Comparison of ENCODE assay signal across 8 cellular contexts in genomic region chr11:128483211-128483788, GRCh38.
DNase-seq lines count a peak whose midpoint lies in the region; ATAC-seq lines count a peak whose summit lies in the region.

No MANE protein-coding gene starts in this region.

- ATAC-seq in HG03064 (IDR thresholded peaks at IDR 0.05; ENCODE audit: low read depth, unreplicated experiment): peak; percentile 53
- ATAC-seq in activated T-cell treated with anti-CD3 and anti-CD28 coated beads, Interleukin-2, amount 50 U/mL, for 72 hours (replicated peaks in 1 of 2): peak; percentile 40 to 55

- peak; percentile 74 for DNase-seq in activated naive CD4-positive, alpha-beta T cell treated with anti-CD3 and anti-CD28 coated beads for 36 hours
- DNase-seq in activated naive CD4-positive, alpha-beta T cell (lab: John Stamatoyannopoulos, UW): no peak
- DNase-seq in activated T-cell treated with anti-CD3 and anti-CD28 coated beads, Interleukin-2, amount 50 U/mL, for 72 hours: peak in 1 of 2 donors; percentile 60
- DNase-seq in stimulated activated CD8-positive, alpha-beta memory T cell treated with anti-CD3 and anti-CD28 coated beads, Interleukin-4, amount 100 ng/mL, for 48 hours: peak; percentile 44
- DNase-seq in SW 1271 (lab: John Stamatoyannopoulos, UW): no peak
- no peak for DNase-seq in posterior cingulate gyrus
- no peak for DNase-seq in DMS53 (lab: John Stamatoyannopoulos, UW)

- peaks cover 94% of the 10 kb centered on the region for H3K4me1 Mint-ChIP-seq in activated naive CD4-positive, alpha-beta T cell treated with anti-CD3 and anti-CD28 coated beads for 36 hours (ENCODE audit: low read depth)
- H3K4me1 Mint-ChIP-seq in activated T-cell treated with anti-CD3 and anti-CD28 coated beads, Interleukin-2, amount 50 U/mL, for 72 hours (ENCODE audit: low read depth): peaks cover 100% of the 10 kb centered on the region

- peak overlapping the region; percentile 95 for H3K27ac Mint-ChIP-seq in activated naive CD4-positive, alpha-beta T cell treated with anti-CD3 and anti-CD28 coated beads for 36 hours
- H3K27ac Mint-ChIP-seq in activated T-cell treated with anti-CD3 and anti-CD28 coated beads, Interleukin-2, amount 50 U/mL, for 72 hours: peak overlapping the region; percentile 97

- peaks cover 95% of the 10 kb centered on the region for H3K36me3 Mint-ChIP-seq in activated naive CD4-positive, alpha-beta T cell treated with anti-CD3 and anti-CD28 coated beads for 36 hours (ENCODE audit: low read depth)
- peaks cover 50 to 86% of the 10 kb centered on the region in 2 donors for H3K36me3 Mint-ChIP-seq in activated T-cell treated with anti-CD3 and anti-CD28 coated beads, Interleukin-2, amount 50 U/mL, for 72 hours (ENCODE audit: insufficient read depth in 2 of 2)

- H3K27me3 Mint-ChIP-seq in activated naive CD4-positive, alpha-beta T cell treated with anti-CD3 and anti-CD28 coated beads for 36 hours (ENCODE audit: low read depth): no peaks in the 10 kb centered on the region
- no peaks in the 10 kb centered on the region for H3K27me3 Mint-ChIP-seq in activated T-cell treated with anti-CD3 and anti-CD28 coated beads, Interleukin-2, amount 50 U/mL, for 72 hours (ENCODE audit: low read depth)

- intact Hi-C loops in activated naive CD4-positive, alpha-beta T cell treated with anti-CD3 and anti-CD28 coated beads for 36 hours (cut with micrococcal nuclease): loop anchor here (1.0 to 2.0 kb wide), 3 partner anchors 8 to 16 kb away; no protein-coding TSS in a partner anchor
- intact Hi-C loops in posterior cingulate gyrus (cut with DNase I): no loop called here

- no peaks in the 10 kb centered on the region for H3K9me3 Mint-ChIP-seq in activated naive CD4-positive, alpha-beta T cell treated with anti-CD3 and anti-CD28 coated beads for 36 hours
- no peaks in the 10 kb centered on the region for H3K9me3 Mint-ChIP-seq in activated T-cell treated with anti-CD3 and anti-CD28 coated beads, Interleukin-2, amount 50 U/mL, for 72 hours

- CTCF ChIA-PET in activated naive CD4-positive, alpha-beta T cell treated with anti-CD3 and anti-CD28 coated beads for 36 hours (lab: Charles Lee): interaction anchor here (0.7 to 3.6 kb wide), 14 partner anchors 8 to 193 kb away, joined by 3 to 16 read pairs (median 4); no protein-coding TSS in a partner anchor

- peak overlapping the region; percentile 68 for H3K4me3 Mint-ChIP-seq in activated naive CD4-positive, alpha-beta T cell treated with anti-CD3 and anti-CD28 coated beads for 36 hours
- H3K4me3 Mint-ChIP-seq in activated T-cell treated with anti-CD3 and anti-CD28 coated beads, Interleukin-2, amount 50 U/mL, for 72 hours: peak overlapping the region; percentile 80 to 95

Comparison
In these comparisons a context has a peak if more than half of its experiments do, and no peak if none do; other contexts are left out.
1. DNase-seq: peak in activated naive CD4-positive, alpha-beta T cell treated with anti-CD3 and anti-CD28 coated beads for 36 hours (single experiment) and stimulated activated CD8-positive, alpha-beta memory T cell treated with anti-CD3 and anti-CD28 coated beads, Interleukin-4, amount 100 ng/mL, for 48 hours (single experiment); none in activated naive CD4-positive, alpha-beta T cell (0 of 4), SW 1271 (0 of 2), posterior cingulate gyrus (0 of 10) and DMS53 (single experiment).